In the genomic region with DNA sequence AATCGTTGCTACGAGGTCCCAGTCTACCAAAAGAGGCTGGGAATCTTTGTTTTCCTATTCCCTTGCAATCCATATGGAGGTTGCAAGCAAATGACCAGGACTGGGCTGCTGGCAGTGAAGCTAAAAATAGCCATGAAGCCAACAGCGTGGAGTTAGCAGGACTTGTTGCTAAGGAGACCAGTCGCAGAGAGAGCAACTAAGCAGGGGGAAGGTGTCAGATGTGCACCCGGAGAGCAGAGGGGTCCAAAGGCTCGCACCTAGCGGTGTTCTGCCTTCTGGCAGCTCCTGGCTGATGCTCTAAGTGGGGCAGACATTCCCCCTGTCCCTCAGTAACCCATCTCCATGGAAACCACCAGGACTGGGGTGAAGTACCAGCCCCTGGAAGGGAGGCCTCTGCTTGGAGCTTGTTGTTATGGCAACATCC, we compare ENCODE assay signal across 9 cellular contexts.
DNase-seq lines count a peak whose midpoint lies in the region; FAIRE-seq lines count a peak whose summit lies in the region.
"Had no signal": no experiment of that assay in that cellular context is flagged by ENCODE, and none has a peak within 500 bp of the region (broad histone marks: within the 10 kb centered on the region; RNA-seq: fewer than 3 reads in every experiment).

No MANE protein-coding gene starts in this region.

- H3K36me3 ChIP-seq in iPS-20b (ENCODE audit: insufficient read depth, low read depth, low read length) = peaks cover 7% of the 10 kb centered on the region; the same call in 1 of the 2 replicates

- H3K4me1 ChIP-seq in iPS-20b (ENCODE audit: insufficient read depth, low read length) = peaks cover 44% of the 10 kb centered on the region

- H3K4me3 Mint-ChIP-seq in activated CD4-positive, alpha-beta memory T cell treated with anti-CD3 and anti-CD28 coated beads, Interleukin-2, amount 10 ng/mL, durations not matched to agents 7 days and 5 days = no peak overlapping the region
- H3K4me3 Mint-ChIP-seq in activated CD4-positive, alpha-beta T cell treated with anti-CD3 and anti-CD28 coated beads, Interleukin-2, amount 10 ng/mL, durations not matched to agents 7 days and 5 days = no peak overlapping the region

- H3K27ac ChIP-seq in iPS-20b (ENCODE audit: low read length) (no peak overlapping the region), substantia nigra (ENCODE audit: low read depth, low read length, poor library complexity, severe bottlenecking) (peak overlapping the region; percentile 49)
- H3K27ac ChIP-seq: PC-9 had no signal

- H3K27me3 ChIP-seq in iPS-20b (ENCODE audit: insufficient read depth, low read length) = no peaks in the 10 kb centered on the region

- H3K9ac ChIP-seq in iPS-20b (ENCODE audit: low read depth, low read length) = peak overlapping the region; percentile 10; the same call in 1 of the 2 replicates

- H3K9me3 Mint-ChIP-seq in activated CD4-positive, alpha-beta memory T cell treated with anti-CD3 and anti-CD28 coated beads, Interleukin-2, amount 10 ng/mL, durations not matched to agents 7 days and 5 days = no peaks in the 10 kb centered on the region
- no peaks in the 10 kb centered on the region for H3K9me3 Mint-ChIP-seq in activated CD4-positive, alpha-beta T cell treated with anti-CD3 and anti-CD28 coated beads, Interleukin-2, amount 10 ng/mL, durations not matched to agents 7 days and 5 days

- peaks cover 7% of the 10 kb centered on the region for H3K4me1 Mint-ChIP-seq in activated CD4-positive, alpha-beta memory T cell treated with anti-CD3 and anti-CD28 coated beads, Interleukin-2, amount 10 ng/mL, durations not matched to agents 7 days and 5 days
- H3K4me1 Mint-ChIP-seq in activated CD4-positive, alpha-beta T cell treated with anti-CD3 and anti-CD28 coated beads, Interleukin-2, amount 10 ng/mL, durations not matched to agents 7 days and 5 days = peaks cover 8% of the 10 kb centered on the region

- no peak overlapping the region for H3K27ac Mint-ChIP-seq in activated CD4-positive, alpha-beta memory T cell treated with anti-CD3 and anti-CD28 coated beads, Interleukin-2, amount 10 ng/mL, durations not matched to agents 7 days and 5 days
- H3K27ac Mint-ChIP-seq in activated CD4-positive, alpha-beta T cell treated with anti-CD3 and anti-CD28 coated beads, Interleukin-2, amount 10 ng/mL, durations not matched to agents 7 days and 5 days = no peak overlapping the region

- peaks cover 16% of the 10 kb centered on the region for H3K36me3 Mint-ChIP-seq in activated CD4-positive, alpha-beta memory T cell treated with anti-CD3 and anti-CD28 coated beads, Interleukin-2, amount 10 ng/mL, durations not matched to agents 7 days and 5 days (ENCODE audit: low read depth)
- H3K36me3 Mint-ChIP-seq in activated CD4-positive, alpha-beta T cell treated with anti-CD3 and anti-CD28 coated beads, Interleukin-2, amount 10 ng/mL, durations not matched to agents 7 days and 5 days (ENCODE audit: low read depth) = peaks cover 41% of the 10 kb centered on the region

- no peak for FAIRE-seq in urothelium cell line (lab: Jason Lieb, UNC)

- CTCF ChIA-PET in activated CD4-positive, alpha-beta memory T cell treated with anti-CD3 and anti-CD28 coated beads, Interleukin-2, amount 10 ng/mL, durations not matched to agents 7 days and 5 days (lab: Charles Lee) = no interaction called here
- CTCF ChIA-PET in activated CD4-positive, alpha-beta T cell treated with anti-CD3 and anti-CD28 coated beads, Interleukin-2, amount 10 ng/mL, durations not matched to agents 7 days and 5 days (lab: Charles Lee) = interaction anchor here (0.7 to 0.9 kb wide), 2 partner anchors 16 to 429 kb away, joined by 3 read pairs; no protein-coding TSS in a partner anchor

- DNase-seq in NCI-H2196 (lab: John Stamatoyannopoulos, UW; ENCODE audit: unreplicated experiment) (peak; percentile 18), NCI-H2196 treated with DMSO at 0.1 percent for 48 hours (lab: John Stamatoyannopoulos, UW; ENCODE audit: unreplicated experiment) (no peak), astrocyte of the hippocampus (ENCODE audit: low read depth, low spot score) (peak; percentile 76), substantia nigra (lab: John Stamatoyannopoulos, UW) (peak in 21 of 49 donors; percentile 15 to 78 (median 39)), urothelium cell line (ENCODE audit: low spot score) (no peak)
- DNase-seq in activated CD4-positive, alpha-beta memory T cell treated with anti-CD3 and anti-CD28 coated beads, Interleukin-2, amount 10 ng/mL, durations not matched to agents 7 days and 5 days = no peak
- DNase-seq in activated CD4-positive, alpha-beta T cell treated with anti-CD3 and anti-CD28 coated beads, Interleukin-2, amount 10 ng/mL, durations not matched to agents 7 days and 5 days = no peak

- 0 out of 2 replicates have a peak overlapping the region, but pooled peaks have one; percentile 10 for H3K4me3 ChIP-seq in iPS-20b (ENCODE audit: low read length)
- H3K4me3 ChIP-seq: PC-9 had no signal

- no peaks in the 10 kb centered on the region for H3K27me3 Mint-ChIP-seq in activated CD4-positive, alpha-beta memory T cell treated with anti-CD3 and anti-CD28 coated beads, Interleukin-2, amount 10 ng/mL, durations not matched to agents 7 days and 5 days
- H3K27me3 Mint-ChIP-seq in activated CD4-positive, alpha-beta T cell treated with anti-CD3 and anti-CD28 coated beads, Interleukin-2, amount 10 ng/mL, durations not matched to agents 7 days and 5 days = no peaks in the 10 kb centered on the region

- POLR2A ChIA-PET in activated CD4-positive, alpha-beta memory T cell treated with anti-CD3 and anti-CD28 coated beads, Interleukin-2, amount 10 ng/mL, durations not matched to agents 7 days and 5 days (lab: Charles Lee) = interaction anchor here (1.5 kb wide), 1 partner anchor 58 kb away, joined by 3 read pairs; no protein-coding TSS in a partner anchor
- POLR2A ChIA-PET in activated CD4-positive, alpha-beta T cell treated with anti-CD3 and anti-CD28 coated beads, Interleukin-2, amount 10 ng/mL, durations not matched to agents 7 days and 5 days (lab: Charles Lee) = no interaction called here

- H3K9me3 ChIP-seq in iPS-20b (ENCODE audit: insufficient read depth, low read depth, low read length) = no peaks in the 10 kb centered on the region

Comparison
In these comparisons a context has a peak if more than half of its experiments do, and no peak if none do; other contexts are left out.
1. DNase-seq: peak in NCI-H2196 (single experiment) and astrocyte of the hippocampus (single experiment); none in NCI-H2196 treated with DMSO at 0.1 percent for 48 hours (single experiment), activated CD4-positive, alpha-beta memory T cell treated with anti-CD3 and anti-CD28 coated beads, Interleukin-2, amount 10 ng/mL, durations not matched to agents 7 days and 5 days (single experiment), urothelium cell line (single experiment) and activated CD4-positive, alpha-beta T cell treated with anti-CD3 and anti-CD28 coated beads, Interleukin-2, amount 10 ng/mL, durations not matched to agents 7 days and 5 days (single experiment).